Comparison of ENCODE assay signal across 7 cellular contexts in genomic region chr1:27858072-27858948, GRCh38. TPM values are rescaled to one million over a fixed set of nuclear protein-coding genes. Genes with fewer than 3 reads are reported as not detected.
DNase-seq lines count a peak whose midpoint lies in the region; FAIRE-seq and TF ChIP-seq lines count a peak whose summit lies in the region.

No MANE protein-coding gene starts in this region.

- H3K36me3 Mint-ChIP-seq in endothelial cell (ENCODE audit: low read depth, unreplicated experiment) = no peaks in the 10 kb centered on the region

- H3K27me3 Mint-ChIP-seq in endothelial cell (ENCODE audit: unreplicated experiment) = no peaks in the 10 kb centered on the region

- no peaks in the 10 kb centered on the region for H3K9me3 Mint-ChIP-seq in endothelial cell (ENCODE audit: unreplicated experiment)

- peak; percentile 92 for FAIRE-seq in GM12892 (lab: Jason Lieb, UNC)

- H3K4me1 Mint-ChIP-seq in endothelial cell (ENCODE audit: unreplicated experiment) = peaks cover 8% of the 10 kb centered on the region

- peak; percentile 57 for DNase-seq in GM12892 (ENCODE audit: insufficient read length)
- DNase-seq in HT-29 (ENCODE audit: low spot score) = peak; percentile 92
- peak; percentile 70 for DNase-seq in NOMO-1 treated with DMSO at 0.1 percent for 48 hours (lab: John Stamatoyannopoulos, UW; ENCODE audit: unreplicated experiment)
- peak in 2 of 3 experiments; percentile 60 to 69 for DNase-seq in activated CD8-positive, alpha-beta memory T cell treated with anti-CD3 and anti-CD28 coated beads for 48 hours (ENCODE audit: low read depth in 2 of 3, low spot score in 2 of 3)
- DNase-seq in endothelial cell (ENCODE audit: low spot score) = peak; percentile 87
- peak; percentile 88 for DNase-seq in midbrain (lab: John Stamatoyannopoulos, UW)
- peak; percentile 70 to 76 for DNase-seq in stimulated activated CD8-positive, alpha-beta memory T cell treated with anti-CD3 and anti-CD28 coated beads, Interleukin-4, amount 100 ng/mL, for 1 hour (ENCODE audit: low read depth in 2 of 2, low spot score in 1 of 2)

- TF ChIP-seq POLR2A in GM12892 (IDR thresholded peaks at IDR 0.05; ENCODE audit: low read depth, low read length) = no peak

- TF ChIP-seq CTCF in endothelial cell (IDR thresholded peaks at IDR 0.05; ENCODE audit: unreplicated experiment) = peak; percentile 97

- no peak overlapping the region for H3K4me3 Mint-ChIP-seq in endothelial cell (ENCODE audit: unreplicated experiment)

- no peak overlapping the region for H3K27ac Mint-ChIP-seq in endothelial cell (ENCODE audit: unreplicated experiment)

RNA-seq across cellular contexts. Expression of gene THEMIS2, which starts 14.0 kb away (rescaled TPM):
- polyA plus RNA-seq in GM12892 (2012; ENCODE audit: missing spikeins) = 29.7 TPM
- 0.28 TPM in 1 of 2 replicates, not detected in the other for total RNA-seq in HT-29 (2014; rRNA removed; shearing (Covaris generic))
- 9.6 TPM for total RNA-seq in endothelial cell (ENCODE audit: unreplicated experiment)

RNA-seq across cellular contexts. Expression of gene PPP1R8, which starts 27.7 kb away (rescaled TPM):
- 38.8 TPM for polyA plus RNA-seq in GM12892 (2012; ENCODE audit: missing spikeins)
- 58.5 and 70.1 TPM in 2 replicates for total RNA-seq in HT-29 (2014; rRNA removed; shearing (Covaris generic))
- total RNA-seq in endothelial cell (ENCODE audit: unreplicated experiment) = 46.9 TPM

RNA-seq across cellular contexts. Expression of gene RPA2, which starts 56.1 kb away (rescaled TPM):
- 81.7 TPM for polyA plus RNA-seq in GM12892 (2012; ENCODE audit: missing spikeins)
- total RNA-seq in HT-29 (2014; rRNA removed; shearing (Covaris generic)) = 53.5 and 57.5 TPM in 2 replicates
- total RNA-seq in endothelial cell (ENCODE audit: unreplicated experiment) = 34.6 TPM

Comparison
In these comparisons a context has a peak if more than half of its experiments do, and no peak if none do; other contexts are left out.
1. Peak in every context shown above with its lines: DNase-seq.